ENCODE assay signal across 8 cellular contexts in the genomic region with DNA sequence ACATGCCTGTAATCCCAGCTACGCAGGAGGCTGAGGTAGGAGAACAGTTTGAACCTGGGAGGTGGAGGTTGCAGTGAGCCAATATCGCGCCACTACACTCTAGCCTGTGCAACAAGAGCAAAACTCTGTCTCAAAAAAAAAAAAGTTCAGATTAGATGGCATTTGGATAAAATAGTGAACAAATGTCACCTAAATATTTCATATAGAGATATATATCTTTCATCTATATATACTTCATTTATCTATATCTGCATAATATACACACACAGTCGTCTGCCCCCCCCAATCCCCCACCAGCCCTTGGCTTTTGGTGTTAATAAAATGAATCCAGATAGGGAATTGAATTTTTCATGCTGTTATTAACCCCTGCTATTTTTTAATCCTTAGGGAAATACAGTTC. TPM values are rescaled to one million over a fixed set of nuclear protein-coding genes. Genes with fewer than 3 reads are reported as not detected.
DNase-seq lines count a peak whose midpoint lies in the region; ATAC-seq, FAIRE-seq and TF ChIP-seq lines count a peak whose summit lies in the region.

No MANE protein-coding gene starts in this region.

- no peaks in the 10 kb centered on the region for H3K9me3 ChIP-seq in left ventricle myocardium inferior (replicated peaks)
- no peaks in the 10 kb centered on the region for H3K9me3 ChIP-seq in mononuclear cell (ENCODE audit: low read depth, low read length)

- H3K9me3 Mint-ChIP-seq in MCF 10A (ENCODE audit: unreplicated experiment) = no peaks in the 10 kb centered on the region

- H3K4me3 ChIP-seq in left ventricle myocardium inferior = peak overlapping the region; percentile 92
- peak overlapping the region; percentile 100 for H3K4me3 ChIP-seq in mononuclear cell (ENCODE audit: low read length)

- CTCF ChIA-PET in MCF 10A (lab: Yijun Ruan, JAX) = interaction anchor here (0.5 to 5.1 kb wide), 15 partner anchors 8 to 546 kb away, joined by 3 to 43 read pairs (median 4); partner anchors contain the start of genes PIK3C2B and SNRPE

- TF ChIP-seq CTCF in left ventricle myocardium inferior (IDR thresholded peaks at IDR 0.05; ENCODE audit: borderline replicate concordance) (no peak), MCF 10A (IDR thresholded peaks at IDR 0.05; ENCODE audit: unreplicated experiment) (no peak)

- H3K4me3 Mint-ChIP-seq in MCF 10A (ENCODE audit: unreplicated experiment) = peak overlapping the region; percentile 100

- H3K27me3 ChIP-seq in left ventricle myocardium inferior (ENCODE audit: low read depth) (no peaks in the 10 kb centered on the region), mononuclear cell (ENCODE audit: insufficient read depth, low read length) (no peaks in the 10 kb centered on the region)

- POLR2A ChIA-PET in MCF 10A (lab: Yijun Ruan, JAX) = interaction anchor here (0.6 to 8.7 kb wide), 18 partner anchors 8 to 1230 kb away, joined by 3 to 182 read pairs (median 10); partner anchors contain the start of genes ETNK2, MDM4 and PIK3C2B

- no peak for ATAC-seq in Right ventricle myocardium inferior
- no peak for ATAC-seq in HG02571 (IDR thresholded peaks at IDR 0.05; ENCODE audit: unreplicated experiment)

- no peak for DNase-seq in left ventricle myocardium inferior
- DNase-seq in Right ventricle myocardium inferior (ENCODE audit: missing footprints) = no peak
- no peak for DNase-seq in MCF 10A (ENCODE audit: unreplicated experiment)
- no peak for DNase-seq in stimulated activated CD4-positive, alpha-beta T cell treated with anti-CD3 and anti-CD28 coated beads, Interleukin-4, amount 100 ng/mL, for 4 hours
- DNase-seq in HTR-8/SVneo (ENCODE audit: insufficient read length, low spot score) = no peak
- DNase-seq in activated gamma-delta T cell (lab: John Stamatoyannopoulos, UW) = no peak

- peaks cover 26% of the 10 kb centered on the region for H3K4me1 Mint-ChIP-seq in MCF 10A (ENCODE audit: insufficient read depth, unreplicated experiment)

- peaks cover 42% of the 10 kb centered on the region for H3K36me3 ChIP-seq in left ventricle myocardium inferior

- FAIRE-seq in HTR-8/SVneo (lab: Jason Lieb, UNC) = no peak

- H3K27me3 Mint-ChIP-seq in MCF 10A (ENCODE audit: insufficient read depth, unreplicated experiment) = no peaks in the 10 kb centered on the region

- intact Hi-C loops in left ventricle myocardium inferior (cut with micrococcal nuclease) = no loop called here
- intact Hi-C loops in Right ventricle myocardium inferior (cut with DNase I) = no loop called here
- intact Hi-C loops in MCF 10A (cut with micrococcal nuclease) = no loop called here

- BruUV-seq in MCF 10A (replicated peaks; lab: Mats Ljungman, UMichigan) = no TSS peak

- H3K27ac ChIP-seq in left ventricle myocardium inferior (replicated peaks) = peak overlapping the region; percentile 32

- H3K36me3 Mint-ChIP-seq in MCF 10A (ENCODE audit: insufficient read depth, unreplicated experiment) = peaks cover 100% of the 10 kb centered on the region

- H3K27ac Mint-ChIP-seq in MCF 10A (ENCODE audit: low read depth, unreplicated experiment) = peak overlapping the region; percentile 100

- H3K4me1 ChIP-seq in left ventricle myocardium inferior (peaks cover 78% of the 10 kb centered on the region), mononuclear cell (ENCODE audit: insufficient read depth, low read length) (peaks cover 24% of the 10 kb centered on the region)

RNA-seq across cellular contexts. Expression of gene PPP1R15B, which starts 5.0 kb away (rescaled TPM):
- total RNA-seq in left ventricle myocardium inferior (20.5 TPM), Right ventricle myocardium inferior (21.0 TPM), MCF 10A (2022) (86.0 and 94.8 TPM in 2 replicates), mononuclear cell (206 TPM)

RNA-seq across cellular contexts. Expression of gene PLEKHA6, which starts 46.9 kb away (rescaled TPM):
- total RNA-seq in left ventricle myocardium inferior (28.8 TPM), Right ventricle myocardium inferior (18.7 TPM), MCF 10A (2022) (65.9 and 75.9 TPM in 2 replicates), mononuclear cell (under 0.01 TPM)

Comparison
In these comparisons a context has a peak if more than half of its experiments do, and no peak if none do; other contexts are left out.
1. RNA of gene PLEKHA6, which starts 46.9 kb away (total RNA-seq): 65.9 to 75.9 TPM in MCF 10A, 28.8 TPM in left ventricle myocardium inferior (single experiment) and 18.7 TPM in Right ventricle myocardium inferior (single experiment); under 0.01 TPM in mononuclear cell (single experiment); every median in the first group is over 10 times any median in the second.